ENCODE assay signal across 9 cellular contexts in genomic region chr6:27894839-27895762, GRCh38. TPM values are rescaled to one million over a fixed set of nuclear protein-coding genes. Genes with fewer than 3 reads are reported as not detected.
DNase-seq lines count a peak whose midpoint lies in the region; ATAC-seq and TF ChIP-seq lines count a peak whose summit lies in the region.
"Had no signal": no experiment of that assay in that cellular context is flagged by ENCODE, and none has a peak within 500 bp of the region (broad histone marks: within the 10 kb centered on the region; RNA-seq: fewer than 3 reads in every experiment).

No MANE protein-coding gene starts in this region.

- POLR2A ChIA-PET in HEK293 (lab: Yijun Ruan, JAX): interaction anchor here (0.6 to 6.4 kb wide), 23 partner anchors 13 to 1740 kb away, joined by 3 to 202 read pairs (median 4); partner anchors contain the start of genes PGBD1, ZKSCAN8, ZSCAN16 and ZSCAN31

- TF ChIP-seq POLR2A in right lobe of liver (IDR thresholded peaks at IDR 0.05) (peak; percentile 23), GM18505 (IDR thresholded peaks at IDR 0.05; ENCODE audit: borderline replicate concordance, extremely low read depth, insufficient read depth, insufficient read length) (no peak)

- intact Hi-C loops in right lobe of liver (cut with DNase I): no loop called here

- WGBS in right lobe of liver (ENCODE audit: insufficient coverage, low coverage, low lambda C conversion rate, missing lambda C conversion rate): under 1% methylated on average over 28 of the region's 28 CpGs

- H3K4me1 ChIP-seq in HEK293 (ENCODE audit: control insufficient read depth, insufficient read depth, low read length): no peaks in the 10 kb centered on the region
- H3K4me1 ChIP-seq in right lobe of liver: peaks cover 0 to 3% (median 0%) of the 10 kb centered on the region in 4 donors

- peak; percentile 64 to 76 (median 66) for ATAC-seq in right lobe of liver
- no peak for ATAC-seq in GM18505 (IDR thresholded peaks at IDR 0.05; ENCODE audit: unreplicated experiment)

- H3K36me3 ChIP-seq in HEK293 (ENCODE audit: control insufficient read depth in 2 of 2, insufficient read depth in 1 of 2, low read length in 2 of 2) (no peaks in the 10 kb centered on the region), right lobe of liver (no peaks in the 10 kb centered on the region)

- no peaks in the 10 kb centered on the region for H3K9me3 ChIP-seq in HEK293 (ENCODE audit: control insufficient read depth, insufficient read depth, low read depth, low read length)
- H3K9me3 ChIP-seq in right lobe of liver: no peaks in the 10 kb centered on the region

- CTCF ChIA-PET in HEK293 (lab: Yijun Ruan, JAX): interaction anchor here (0.6 to 5.9 kb wide), 37 partner anchors 13 to 994 kb away, joined by 3 to 38 read pairs (median 4); a partner anchor contains a TSS

- H3K4me3 ChIP-seq in HEK293 (ENCODE audit: low read depth, low read length) (peak overlapping the region; percentile 56), right lobe of liver (peak overlapping the region; percentile 71 to 73 (median 73))

- H3K27ac ChIP-seq in HEK293 (ENCODE audit: extremely low read depth, low read depth, low read length): peak overlapping the region; percentile 71
- H3K27ac ChIP-seq in right lobe of liver: peak overlapping the region; percentile 77 to 88 (median 87)

- no peaks in the 10 kb centered on the region for H3K27me3 ChIP-seq in right lobe of liver

- peak; percentile 87 for DNase-seq in CD1c-positive myeloid dendritic cell (ENCODE audit: extremely low spot score)
- DNase-seq in NCI-H460 (ENCODE audit: extremely low read depth, low read depth): peak; percentile 73
- peak; percentile 70 for DNase-seq in activated CD4-positive, alpha-beta T cell treated with anti-CD3 and anti-CD28 coated beads for 48 hours
- DNase-seq in effector CD4-positive, alpha-beta T cell: peak; percentile 54
- peak in 1 of 3 donors; percentile 64 for DNase-seq in right lobe of liver
- peak in 2 of 3 experiments; percentile 38 to 48 for DNase-seq in stimulated activated CD4-positive, alpha-beta T cell treated with anti-CD3 and anti-CD28 coated beads, TNF-alpha, amount 100 ng/mL, for 24 hours (ENCODE audit: low read depth in 3 of 3)

- TF ChIP-seq CTCF in HEK293 (tag by site-specific recombination; IDR thresholded peaks at IDR 0.05) (peak; percentile 89), right lobe of liver (IDR thresholded peaks at IDR 0.05) (peak; percentile 72 to 82 (median 74))

TF ChIP-seq in HEK293, 187 proteins besides CTCF, POLR2A, EP300 and RAD21 (continues in another document):
- TF ChIP-seq WT1 (tag by site-specific recombination; IDR thresholded peaks at IDR 0.05): peak; percentile 41; the same call in 1 of the 2 replicates
- no peak for TF ChIP-seq ZNF707 (tag by site-specific recombination; IDR thresholded peaks at IDR 0.05)
- TF ChIP-seq PRDM2 (tag by site-specific recombination; IDR thresholded peaks at IDR 0.05; ENCODE audit: borderline replicate concordance): no peak
- peak; percentile 54 for TF ChIP-seq IKZF3 (tag by site-specific recombination; IDR thresholded peaks at IDR 0.05)
- TF ChIP-seq ZBTB26 (tag by site-specific recombination; optimal IDR thresholded peaks at IDR 0.05): peak; percentile 11
- TF ChIP-seq ZNF600 (tag by site-specific recombination; IDR thresholded peaks at IDR 0.05): peak; percentile 20; the same call in 1 of the 2 replicates
- TF ChIP-seq ZNF629 (tag by site-specific recombination; IDR thresholded peaks at IDR 0.05): peak; percentile 96
- TF ChIP-seq ZBTB48 (tag by site-specific recombination; IDR thresholded peaks at IDR 0.05): 0 out of 2 replicates have a peak, but pooled peaks have one; percentile 32
- no peak for TF ChIP-seq ZNF561 (tag by site-specific recombination; IDR thresholded peaks at IDR 0.05; ENCODE audit: borderline replicate concordance)
- TF ChIP-seq ZFP69B (tag by site-specific recombination; IDR thresholded peaks at IDR 0.05): peak; percentile 38; the same call in 1 of the 2 replicates
- TF ChIP-seq BCL11A (tag by site-specific recombination; IDR thresholded peaks at IDR 0.05; ENCODE audit: low read depth): peak; percentile 26; the same call in 1 of the 2 replicates
- 0 out of 2 replicates have a peak, but pooled peaks have one; percentile 21 for TF ChIP-seq PRDM6 (tag by site-specific recombination; IDR thresholded peaks at IDR 0.05)
- TF ChIP-seq ZNF558 (tag by site-specific recombination; IDR thresholded peaks at IDR 0.05): peak; percentile 38; the same call in 1 of the 2 replicates
- TF ChIP-seq ZNF623 (tag by site-specific recombination; IDR thresholded peaks at IDR 0.05): peak; percentile 19; the same call in 1 of the 2 replicates
- TF ChIP-seq ZNF548 (tag by site-specific recombination; IDR thresholded peaks at IDR 0.05): no peak
- no peak for TF ChIP-seq ZNF521 (tag by site-specific recombination; IDR thresholded peaks at IDR 0.05)
- TF ChIP-seq ZNF555 (tag by site-specific recombination; conservative IDR thresholded peaks at IDR 0.05): no peak
- TF ChIP-seq KLF16 (tag by site-specific recombination; IDR thresholded peaks at IDR 0.05): no peak
- no peak for TF ChIP-seq ZNF223 (tag by site-specific recombination; IDR thresholded peaks at IDR 0.05)
- TF ChIP-seq GLIS2 (tag by site-specific recombination; IDR thresholded peaks at IDR 0.05): no peak
- TF ChIP-seq ZNF701 (tag by site-specific recombination; IDR thresholded peaks at IDR 0.05): no peak
- peak; percentile 14; the same call in 1 of the 2 replicates for TF ChIP-seq ZNF843 (tag by site-specific recombination; IDR thresholded peaks at IDR 0.05)

RNA-seq across cellular contexts. Expression of gene OR2B2, which starts 17.1 kb away (rescaled TPM):
- not detected in 2 replicates for total RNA-seq in NCI-H460 (2014; rRNA removed; shearing (Covaris generic))
- not detected in 2 replicates for polyA plus RNA-seq in NCI-H460 (2014; cell fraction: nucleus; rRNA removed)
- not detected for total RNA-seq in right lobe of liver
- total RNA-seq: activated CD8-positive, alpha-beta memory T cell treated with anti-CD3 and anti-CD28 coated beads for 36 hours had no signal
